In the genomic region with DNA sequence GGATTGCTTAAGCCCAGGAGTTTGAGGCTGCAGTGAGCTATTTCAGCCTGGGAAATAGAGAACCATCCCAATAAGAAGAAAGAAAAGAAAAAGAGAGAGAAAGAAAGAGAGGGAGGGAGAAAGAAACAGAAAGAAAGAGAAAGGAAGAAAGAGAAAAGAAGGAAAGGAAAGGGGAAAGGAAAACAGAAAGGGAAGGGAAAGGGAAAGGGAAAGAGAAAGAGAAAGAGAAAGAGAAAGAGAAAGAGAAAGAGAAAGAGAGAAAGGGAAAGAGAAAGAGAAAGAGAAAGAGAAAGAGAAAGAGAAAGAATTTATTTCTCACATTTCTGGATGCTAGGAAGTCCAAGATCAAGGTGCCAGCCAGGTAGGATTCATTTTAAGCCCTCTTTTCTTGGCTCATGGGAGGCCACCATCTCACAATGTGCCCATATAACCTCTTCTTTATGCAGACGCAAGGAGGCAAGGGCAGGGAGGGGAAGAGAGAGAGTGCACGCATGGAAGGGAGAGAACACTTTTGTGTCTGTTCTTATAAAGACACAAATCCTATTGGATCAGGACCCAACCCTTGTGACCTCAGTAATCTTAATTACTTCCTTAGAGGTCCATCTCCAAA, we compare ENCODE assay signal across 23 cellular contexts. TPM values are rescaled to one million over a fixed set of nuclear protein-coding genes. Genes with fewer than 3 reads are reported as not detected.
DNase-seq lines count a peak whose midpoint lies in the region; ATAC-seq and TF ChIP-seq lines count a peak whose summit lies in the region.
"Had no signal": no experiment of that assay in that cellular context is flagged by ENCODE, and none has a peak within 500 bp of the region (broad histone marks: within the 10 kb centered on the region; RNA-seq: fewer than 3 reads in every experiment).

No MANE protein-coding gene starts in this region.

- in situ Hi-C loops in ACHN (cut with HindIII; ENCODE audit: low pct_ligation_motif_present, low pct_unique_long_range_greater_than_20kb, low sequenced_read_pairs), result no loop called here

- CTCF ChIA-PET in HEK293 (lab: Yijun Ruan, JAX), result no interaction called here

- no peaks in the 10 kb centered on the region for H3K27me3 Mint-ChIP-seq in activated T-cell treated with anti-CD3 and anti-CD28 coated beads, Interleukin-2, amount 50 U/mL, for 4 hours (ENCODE audit: low read depth)
- no peaks in the 10 kb centered on the region for H3K27me3 Mint-ChIP-seq in activated naive CD8-positive, alpha-beta T cell
- H3K27me3 Mint-ChIP-seq in natural killer cell treated with Interleukin-12 subunit alpha and Interleukin-12 subunit beta and Interleukin-15 and Interleukin-18, amount 100 ng/mL, for 72 hours, result no peaks in the 10 kb centered on the region
- H3K27me3 Mint-ChIP-seq: progenitor cell of endocrine pancreas had no signal

- H3K4me1 ChIP-seq in HEK293 (ENCODE audit: control insufficient read depth, insufficient read depth, low read length), result no peaks in the 10 kb centered on the region
- H3K4me1 ChIP-seq: SJSA1, tibial artery had no signal

- H3K9me3 Mint-ChIP-seq in activated T-cell treated with anti-CD3 and anti-CD28 coated beads, Interleukin-2, amount 50 U/mL, for 4 hours, result peaks cover 39% of the 10 kb centered on the region
- peaks cover 23% of the 10 kb centered on the region for H3K9me3 Mint-ChIP-seq in activated naive CD8-positive, alpha-beta T cell (ENCODE audit: low read depth)
- peaks cover 17% of the 10 kb centered on the region for H3K9me3 Mint-ChIP-seq in natural killer cell treated with Interleukin-12 subunit alpha and Interleukin-12 subunit beta and Interleukin-15 and Interleukin-18, amount 100 ng/mL, for 72 hours

- peaks cover 16% of the 10 kb centered on the region for H3K4me1 Mint-ChIP-seq in activated T-cell treated with anti-CD3 and anti-CD28 coated beads, Interleukin-2, amount 50 U/mL, for 4 hours (ENCODE audit: low read depth)
- H3K4me1 Mint-ChIP-seq in activated naive CD8-positive, alpha-beta T cell (ENCODE audit: low read depth), result peaks cover 19% of the 10 kb centered on the region
- H3K4me1 Mint-ChIP-seq in natural killer cell treated with Interleukin-12 subunit alpha and Interleukin-12 subunit beta and Interleukin-15 and Interleukin-18, amount 100 ng/mL, for 72 hours (ENCODE audit: low read depth in 2 of 2), result peaks cover 9 to 10% of the 10 kb centered on the region in 2 donors

- no peak overlapping the region for H3K4me3 ChIP-seq in HEK293 (ENCODE audit: low read depth, low read length)
- H3K4me3 ChIP-seq: SJSA1, tibial artery had no signal

- no peaks in the 10 kb centered on the region for H3K36me3 ChIP-seq in HEK293 (ENCODE audit: control insufficient read depth in 2 of 2, insufficient read depth in 1 of 2, low read length in 2 of 2)
- H3K36me3 ChIP-seq: brain microvascular endothelial cell, SJSA1, tibial artery had no signal

- POLR2A ChIA-PET in HEK293 (lab: Yijun Ruan, JAX), result no interaction called here

- H3K4me3 Mint-ChIP-seq in activated T-cell treated with anti-CD3 and anti-CD28 coated beads, Interleukin-2, amount 50 U/mL, for 4 hours, result peak overlapping the region; percentile 42
- H3K4me3 Mint-ChIP-seq in activated naive CD8-positive, alpha-beta T cell, result no peak overlapping the region
- peak overlapping the region; percentile 58 for H3K4me3 Mint-ChIP-seq in natural killer cell treated with Interleukin-12 subunit alpha and Interleukin-12 subunit beta and Interleukin-15 and Interleukin-18, amount 100 ng/mL, for 72 hours
- H3K4me3 Mint-ChIP-seq: H9, mesothelial cell of epicardium had no signal

- no peak for TF ChIP-seq CTCF in HEK293 (tag by site-specific recombination; IDR thresholded peaks at IDR 0.05)

- DNase-seq in activated T-cell treated with anti-CD3 and anti-CD28 coated beads, Interleukin-2, amount 50 U/mL, for 4 hours, result no peak
- no peak for DNase-seq in activated T-cell treated with anti-CD3 and anti-CD28 coated beads for 4 hours
- DNase-seq in natural killer cell treated with Interleukin-12 subunit alpha and Interleukin-12 subunit beta and Interleukin-15 and Interleukin-18, amount 100 ng/mL, for 72 hours (ENCODE audit: low spot score), result no peak
- no peak for DNase-seq in stimulated activated CD4-positive, alpha-beta T cell treated with anti-CD3 and anti-CD28 coated beads, Interleukin-15, amount 100 ng/mL, for 24 hours
- no peak for DNase-seq in ACHN
- DNase-seq: activated CD4-positive, CD25-positive, alpha-beta regulatory T cell; activated CD8-positive, alpha-beta memory T cell treated with anti-CD3 and anti-CD28 coated beads, Interleukin-2, amount 50 U/mL, for 4 hours; brain microvascular endothelial cell; cortex of kidney; glutamatergic neuron; H9; NCI-H1105 treated with DMSO at 0.1 percent for 48 hours; NCI-H2081 treated with DMSO at 0.1 percent for 48 hours; NCI-H510A treated with DMSO at 0.1 percent for 48 hours; stimulated activated naive CD4-positive, alpha-beta T cell; T-helper 9 cell; tibial artery had no signal

- H3K27ac Mint-ChIP-seq in activated naive CD8-positive, alpha-beta T cell, result peak overlapping the region; percentile 48
- H3K27ac Mint-ChIP-seq in natural killer cell treated with Interleukin-12 subunit alpha and Interleukin-12 subunit beta and Interleukin-15 and Interleukin-18, amount 100 ng/mL, for 72 hours, result peak overlapping the region; percentile 84 to 94
- H3K27ac Mint-ChIP-seq: H9, mesothelial cell of epicardium, progenitor cell of endocrine pancreas had no signal

- ATAC-seq in activated T-cell treated with anti-CD3 and anti-CD28 coated beads, Interleukin-2, amount 50 U/mL, for 4 hours, result no peak
- ATAC-seq in natural killer cell treated with Interleukin-12 subunit alpha and Interleukin-12 subunit beta and Interleukin-15 and Interleukin-18, amount 100 ng/mL, for 72 hours, result peak in 1 of 2 donors; percentile 72
- no peak for ATAC-seq in GM18498 (IDR thresholded peaks at IDR 0.05; ENCODE audit: unreplicated experiment)

- H3K36me3 Mint-ChIP-seq in activated T-cell treated with anti-CD3 and anti-CD28 coated beads, Interleukin-2, amount 50 U/mL, for 4 hours (ENCODE audit: insufficient read depth), result peaks cover 35% of the 10 kb centered on the region
- peaks cover 25% of the 10 kb centered on the region for H3K36me3 Mint-ChIP-seq in activated naive CD8-positive, alpha-beta T cell
- H3K36me3 Mint-ChIP-seq in natural killer cell treated with Interleukin-12 subunit alpha and Interleukin-12 subunit beta and Interleukin-15 and Interleukin-18, amount 100 ng/mL, for 72 hours, result peaks cover 39% of the 10 kb centered on the region

- H3K9me3 ChIP-seq in HEK293 (ENCODE audit: control insufficient read depth, insufficient read depth, low read depth, low read length), result no peaks in the 10 kb centered on the region

- H3K27ac ChIP-seq in HEK293 (ENCODE audit: extremely low read depth, low read depth, low read length), result no peak overlapping the region
- H3K27ac ChIP-seq: brain microvascular endothelial cell, SJSA1, tibial artery had no signal

TF ChIP-seq in HEK293, 187 proteins besides CTCF, POLR2A, EP300 and RAD21:
- TF ChIP-seq ZNF626 (tag by site-specific recombination; IDR thresholded peaks at IDR 0.05) (no peak), PRDM1 (tag by site-specific recombination; IDR thresholded peaks at IDR 0.05) (peak; percentile 99), ZNF555 (tag by site-specific recombination; conservative IDR thresholded peaks at IDR 0.05) (no peak)

RNA-seq across cellular contexts. Expression of a gene that starts 32.6 kb away (rescaled TPM):
- 1 to 10 TPM; 2.5 to 4.2 (median 3.2) TPM for total RNA-seq in activated T-cell treated with anti-CD3 and anti-CD28 coated beads, Interleukin-2, amount 50 U/mL, for 4 hours
- total RNA-seq in natural killer cell treated with Interleukin-12 subunit alpha and Interleukin-12 subunit beta and Interleukin-15 and Interleukin-18, amount 100 ng/mL, for 72 hours, result 1 to 10 TPM; 5.7 to 6.4 TPM

RNA-seq across cellular contexts. Expression of a gene that starts 44.5 kb away (rescaled TPM):
- total RNA-seq in activated T-cell treated with anti-CD3 and anti-CD28 coated beads, Interleukin-2, amount 50 U/mL, for 4 hours, result 1 to 10 TPM; 2.8 to 4.3 (median 3.3) TPM
- 1 to 10 TPM; 2.2 to 6.8 TPM for total RNA-seq in natural killer cell treated with Interleukin-12 subunit alpha and Interleukin-12 subunit beta and Interleukin-15 and Interleukin-18, amount 100 ng/mL, for 72 hours
- total RNA-seq: H9, SJSA1 had no signal
